In the genomic region with DNA sequence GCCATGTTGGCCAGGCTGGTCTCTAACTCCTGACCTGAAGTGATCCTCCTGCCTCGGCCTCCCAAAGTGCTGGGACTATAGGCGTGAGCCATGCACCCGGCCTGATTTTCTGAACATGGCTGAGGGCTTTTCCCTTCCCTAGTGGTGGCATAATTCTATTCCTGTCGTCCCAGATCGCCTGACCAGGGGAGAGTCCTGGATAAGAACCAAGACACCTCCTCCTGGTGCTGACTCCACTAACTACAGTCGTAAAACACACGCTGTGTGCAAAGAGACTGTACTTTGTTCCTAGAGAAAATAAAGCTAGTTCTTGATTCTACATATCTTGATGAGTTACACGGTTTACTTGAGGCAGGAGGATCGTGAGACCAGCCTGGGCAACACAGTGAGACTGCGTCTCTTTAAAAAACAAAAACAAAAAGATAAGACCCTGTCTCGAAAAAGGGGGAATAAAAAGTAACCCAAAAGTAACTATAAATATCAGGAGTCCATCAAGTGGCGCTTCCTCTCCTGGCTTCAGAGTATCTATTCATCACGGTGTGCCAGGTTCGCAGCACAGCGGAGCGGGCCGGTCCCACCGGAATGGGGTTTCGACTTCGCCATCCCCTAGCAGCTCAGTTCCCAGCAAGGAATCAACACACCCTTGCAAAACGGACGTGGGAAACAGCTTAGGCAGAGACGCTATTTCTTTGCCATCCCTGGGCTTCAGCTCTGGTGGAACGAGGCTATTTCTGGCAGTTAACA, we compare ENCODE assay signal across 8 cellular contexts. TPM values are rescaled to one million over a fixed set of nuclear protein-coding genes. Genes with fewer than 3 reads are reported as not detected.
DNase-seq lines count a peak whose midpoint lies in the region; ATAC-seq and TF ChIP-seq lines count a peak whose summit lies in the region.

No MANE protein-coding gene starts in this region.

- intact Hi-C loops in activated naive CD4-positive, alpha-beta T cell treated with anti-CD3 and anti-CD28 coated beads for 36 hours (cut with micrococcal nuclease) = loop anchor here (2.0 to 10.0 kb wide), 4 partner anchors 20 to 196 kb away; partner anchors contain the start of gene UBE2J2
- intact Hi-C loops in aorta (cut with DNase I) = loop anchor here in 1 of 2 donors (5.0 kb wide), 1 partner anchor 114 kb away; the partner anchor contains the start of gene C1orf159

- H3K4me1 Mint-ChIP-seq in activated naive CD4-positive, alpha-beta T cell treated with anti-CD3 and anti-CD28 coated beads for 36 hours (ENCODE audit: low read depth) = peaks cover 39% of the 10 kb centered on the region
- H3K4me1 Mint-ChIP-seq in memory B cell = peaks cover 23% of the 10 kb centered on the region

- no peak for DNase-seq in activated naive CD4-positive, alpha-beta T cell treated with anti-CD3 and anti-CD28 coated beads for 36 hours
- DNase-seq in activated naive CD4-positive, alpha-beta T cell treated with Interleukin-2 at 50 U/mL for 16 hours = no peak
- peak; percentile 71 for DNase-seq in NCI-H510A (lab: John Stamatoyannopoulos, UW)
- DNase-seq in choroid plexus epithelial cell (ENCODE audit: low read depth) = peak; percentile 83
- no peak for DNase-seq in memory B cell (ENCODE audit: low spot score in 2 of 2)
- no peak for DNase-seq in aorta
- no peak for DNase-seq in GDM1 (lab: John Stamatoyannopoulos, UW)

- no peaks in the 10 kb centered on the region for H3K27me3 Mint-ChIP-seq in activated naive CD4-positive, alpha-beta T cell treated with anti-CD3 and anti-CD28 coated beads for 36 hours (ENCODE audit: low read depth)
- no peaks in the 10 kb centered on the region for H3K27me3 Mint-ChIP-seq in memory B cell

- WGBS in aorta, 2 donors = 8% methylated on average over 24 of the region's 24 CpGs

- H3K4me3 ChIP-seq in choroid plexus epithelial cell (ENCODE audit: low read depth, low read length) = peak overlapping the region; percentile 67
- peak overlapping the region; percentile 83 to 85 for H3K4me3 ChIP-seq in aorta (ENCODE audit: low read length in 2 of 2)

- H3K36me3 Mint-ChIP-seq in activated naive CD4-positive, alpha-beta T cell treated with anti-CD3 and anti-CD28 coated beads for 36 hours (ENCODE audit: low read depth) = peaks cover 24% of the 10 kb centered on the region
- peaks cover 7% of the 10 kb centered on the region for H3K36me3 Mint-ChIP-seq in memory B cell

- H3K9me3 ChIP-seq in aorta (ENCODE audit: control insufficient read depth, low read length) = no peaks in the 10 kb centered on the region

- H3K4me1 ChIP-seq in aorta (ENCODE audit: control insufficient read depth in 1 of 2, insufficient read depth in 2 of 2, low read length in 2 of 2) = no peaks in the 10 kb centered on the region

- no peaks in the 10 kb centered on the region for H3K27me3 ChIP-seq in aorta (ENCODE audit: control insufficient read depth in 1 of 2, insufficient read depth in 2 of 2, low read length in 1 of 2)

- TF ChIP-seq CTCF in choroid plexus epithelial cell (conservative IDR thresholded peaks at IDR 0.05; ENCODE audit: low read depth, low read length) = peak; percentile 62

- CTCF ChIA-PET in activated naive CD4-positive, alpha-beta T cell treated with anti-CD3 and anti-CD28 coated beads for 36 hours (lab: Charles Lee) = interaction anchor here (0.7 to 2.2 kb wide), 4 partner anchors 51 to 170 kb away, joined by 3 to 9 read pairs (median 6); no protein-coding TSS in a partner anchor

- no peak for ATAC-seq in memory B cell (ENCODE audit: low read depth)
- ATAC-seq in aorta (ENCODE audit: low FRiP score) = no peak
- no peak for ATAC-seq in HG02981 (IDR thresholded peaks at IDR 0.05; ENCODE audit: unreplicated experiment)

- H3K27ac ChIP-seq in aorta (ENCODE audit: low read depth in 1 of 2, low read length in 2 of 2) = no peak overlapping the region

- peak overlapping the region; percentile 86 for H3K4me3 Mint-ChIP-seq in activated naive CD4-positive, alpha-beta T cell treated with anti-CD3 and anti-CD28 coated beads for 36 hours
- H3K4me3 Mint-ChIP-seq in memory B cell = peak overlapping the region; percentile 90

- peak overlapping the region; percentile 86 for H3K27ac Mint-ChIP-seq in activated naive CD4-positive, alpha-beta T cell treated with anti-CD3 and anti-CD28 coated beads for 36 hours
- H3K27ac Mint-ChIP-seq in memory B cell = peak overlapping the region; percentile 81

- no peaks in the 10 kb centered on the region for H3K9me3 Mint-ChIP-seq in activated naive CD4-positive, alpha-beta T cell treated with anti-CD3 and anti-CD28 coated beads for 36 hours
- H3K9me3 Mint-ChIP-seq in memory B cell = no peaks in the 10 kb centered on the region

- peaks cover 0 to 6% of the 10 kb centered on the region in 2 donors for H3K36me3 ChIP-seq in aorta (ENCODE audit: control insufficient read depth in 1 of 2, insufficient read depth in 2 of 2, low read length in 1 of 2)

RNA-seq across cellular contexts. Expression of gene SDF4, which starts 1.0 kb away (rescaled TPM):
- 10 to 100 TPM; 74.7 to 79.5 TPM for total RNA-seq in activated naive CD4-positive, alpha-beta T cell treated with anti-CD3 and anti-CD28 coated beads for 36 hours
- 100 to 1,000 TPM; 138 to 140 TPM for total RNA-seq in aorta
- 100 to 1,000 TPM in 1 of 2 donors, 10 to 100 TPM in 1; 73.3 to 158 TPM for polyA plus RNA-seq in aorta

RNA-seq across cellular contexts. Expression of gene B3GALT6, which starts 1.2 kb away (rescaled TPM):
- total RNA-seq in activated naive CD4-positive, alpha-beta T cell treated with anti-CD3 and anti-CD28 coated beads for 36 hours = 1 to 10 TPM; 8.7 to 9.9 TPM
- 10 to 100 TPM; 11.3 to 12.8 TPM for total RNA-seq in aorta
- polyA plus RNA-seq in aorta = 1 to 10 TPM; 2.5 to 9.3 TPM

RNA-seq across cellular contexts. Expression of gene C1QTNF12, which starts 15.7 kb away (rescaled TPM):
- total RNA-seq in activated naive CD4-positive, alpha-beta T cell treated with anti-CD3 and anti-CD28 coated beads for 36 hours = 1 to 10 TPM; 6.0 to 7.8 TPM
- 1 to 10 TPM; 3.9 to 4.3 TPM for total RNA-seq in aorta
- 10 to 100 TPM in 1 of 2 donors, 1 to 10 TPM in 1; 3.4 to 10.0 TPM for polyA plus RNA-seq in aorta

RNA-seq across cellular contexts. Expression of gene TNFRSF4, which starts 16.9 kb away (rescaled TPM):
- 100 to 1,000 TPM; 107 to 110 TPM for total RNA-seq in activated naive CD4-positive, alpha-beta T cell treated with anti-CD3 and anti-CD28 coated beads for 36 hours
- total RNA-seq in aorta = 1 to 10 TPM; 1.6 to 3.5 TPM
- polyA plus RNA-seq in aorta = 1 to 10 TPM in 1 of 2 donors, not detected in 1; 1.0 TPM

RNA-seq across cellular contexts. Expression of gene TNFRSF18, which starts 24.4 kb away (rescaled TPM):
- total RNA-seq in activated naive CD4-positive, alpha-beta T cell treated with anti-CD3 and anti-CD28 coated beads for 36 hours = 10 to 100 TPM; 30.7 to 31.0 TPM
- 1 to 10 TPM; 1.0 to 1.1 TPM for total RNA-seq in aorta
- polyA plus RNA-seq in aorta = 1 to 10 TPM in 1 of 2 donors, not detected in 1; 1.3 TPM

Comparison
In these comparisons a context has a peak if more than half of its experiments do, and no peak if none do; other contexts are left out.
1. DNase-seq: peak in NCI-H510A (single experiment) and choroid plexus epithelial cell (single experiment); none in activated naive CD4-positive, alpha-beta T cell treated with anti-CD3 and anti-CD28 coated beads for 36 hours (single experiment), activated naive CD4-positive, alpha-beta T cell treated with Interleukin-2 at 50 U/mL for 16 hours (single experiment), memory B cell (0 of 2), aorta (0 of 2) and GDM1 (single experiment).